8 cellular contexts compared by ENCODE assay signal in the genomic region with DNA sequence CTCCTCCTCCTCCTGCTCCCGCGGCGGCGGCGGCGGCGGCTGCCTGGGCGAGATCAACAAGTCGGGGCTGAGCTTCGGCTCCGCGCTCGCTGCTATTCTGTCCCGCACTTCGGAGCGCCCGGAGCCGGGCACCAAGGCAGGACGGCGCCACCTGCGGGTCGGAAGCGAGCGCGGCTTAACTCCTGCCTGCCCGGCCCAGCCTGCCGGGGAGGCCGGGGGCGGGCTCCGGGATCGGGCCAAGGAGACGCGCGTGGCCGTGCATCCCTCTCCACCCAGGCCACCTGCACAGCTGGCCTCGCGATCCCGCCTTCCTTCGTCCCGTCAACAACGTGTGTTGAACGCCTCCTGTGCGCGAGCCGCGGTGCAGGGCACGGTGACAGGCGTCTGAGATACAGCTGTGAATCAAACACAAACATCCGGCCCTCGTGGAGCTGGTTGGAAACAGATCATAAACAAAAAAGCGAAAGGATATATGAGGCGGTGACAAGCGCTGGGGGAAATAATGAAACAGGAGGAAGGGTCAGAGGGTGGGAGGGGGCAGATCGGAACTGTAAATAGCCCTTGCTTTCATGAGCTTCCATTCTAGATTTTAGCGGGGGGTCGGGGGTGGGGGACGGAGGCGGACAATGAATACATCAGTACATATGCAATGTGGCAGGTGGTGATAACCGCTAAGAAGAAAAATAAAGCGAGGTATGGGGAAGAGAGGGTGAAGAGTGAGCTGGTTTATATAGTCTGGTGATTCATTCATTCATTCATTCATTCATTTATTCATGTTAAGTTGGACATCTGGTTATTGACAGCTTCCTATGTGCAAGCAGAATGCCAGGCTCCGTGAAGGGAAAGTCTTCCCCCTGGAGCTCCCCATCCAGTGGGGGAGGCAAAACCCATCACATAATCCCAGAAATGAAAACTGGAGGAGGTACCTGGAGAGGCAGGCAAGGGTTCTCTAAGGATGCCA. TPM values are rescaled to one million over a fixed set of nuclear protein-coding genes. Genes with fewer than 3 reads are reported as not detected.
DNase-seq lines count a peak whose midpoint lies in the region; ATAC-seq and TF ChIP-seq lines count a peak whose summit lies in the region.

No MANE protein-coding gene starts in this region.

- intact Hi-C loops in CD4-positive, alpha-beta memory T cell (cut with micrococcal nuclease): loop anchor here (1.0 kb wide), 1 partner anchor 150 kb away; no protein-coding TSS in a partner anchor

- TF ChIP-seq POLR2A in erythroblast (IDR thresholded peaks at IDR 0.05; ENCODE audit: low read length): no peak

- peaks cover 0 to 10% (median 4%) of the 10 kb centered on the region in 8 donors for H3K9me3 Mint-ChIP-seq in CD4-positive, alpha-beta memory T cell
- peaks cover 5% of the 10 kb centered on the region for H3K9me3 Mint-ChIP-seq in activated T-cell treated with anti-CD3 and anti-CD28 coated beads, Interleukin-2, amount 50 U/mL, for 4 hours

- H3K9ac ChIP-seq in NT2/D1 (ENCODE audit: insufficient read length, low read depth) (peak overlapping the region; percentile 47), muscle layer of colon (ENCODE audit: low read length) (no peak overlapping the region)

- H3K4me3 Mint-ChIP-seq in CD4-positive, alpha-beta memory T cell: peak overlapping the region; percentile 83 to 91 (median 89)
- H3K4me3 Mint-ChIP-seq in activated T-cell treated with anti-CD3 and anti-CD28 coated beads, Interleukin-2, amount 50 U/mL, for 4 hours: peak overlapping the region; percentile 82

- ATAC-seq in activated T-cell treated with anti-CD3 and anti-CD28 coated beads, Interleukin-2, amount 50 U/mL, for 4 hours: peak; percentile 88 to 91
- ATAC-seq in GM21526 (IDR thresholded peaks at IDR 0.05; ENCODE audit: low FRiP score, unreplicated experiment): no peak

- H3K4me1 ChIP-seq in CD4-positive, alpha-beta memory T cell (ENCODE audit: insufficient read depth, low read length): peaks cover 14% of the 10 kb centered on the region
- peaks cover 6% of the 10 kb centered on the region for H3K4me1 ChIP-seq in NT2/D1 (ENCODE audit: insufficient read depth, insufficient read length)
- H3K4me1 ChIP-seq in muscle layer of colon (ENCODE audit: insufficient read depth, low read length): peaks cover 21% of the 10 kb centered on the region

- peaks cover 21% of the 10 kb centered on the region for H3K27me3 ChIP-seq in CD4-positive, alpha-beta memory T cell (ENCODE audit: insufficient read depth, low read length)
- peaks cover 53% of the 10 kb centered on the region for H3K27me3 ChIP-seq in NT2/D1 (ENCODE audit: insufficient read depth, insufficient read length)
- H3K27me3 ChIP-seq in muscle layer of colon (ENCODE audit: control insufficient read depth in 1 of 2, insufficient read depth in 2 of 2, low read length in 2 of 2): no peaks in the 10 kb centered on the region

- peak; percentile 46 to 60 (median 58) for DNase-seq in CD4-positive, alpha-beta memory T cell
- peak in 51 of 76 experiments; percentile 5 to 74 (median 36) for DNase-seq in HUDEP-2 (lab: John Stamatoyannopoulos, UW; ENCODE audit: unreplicated experiment in 76 of 76)
- peak; percentile 86 for DNase-seq in NT2/D1 (ENCODE audit: low read depth, low spot score)
- DNase-seq in activated T-cell treated with anti-CD3 and anti-CD28 coated beads, Interleukin-2, amount 50 U/mL, for 4 hours: peak; percentile 32
- peak; percentile 61 to 64 for DNase-seq in erythroblast (lab: John Stamatoyannopoulos, UW)
- peak; percentile 53 to 54 for DNase-seq in stimulated activated CD8-positive, alpha-beta memory T cell treated with anti-CD3 and anti-CD28 coated beads, Interleukin-7, amount 100 ng/mL, for 48 hours (ENCODE audit: extremely low read depth in 1 of 2, low read depth in 1 of 2)

- peaks cover 0 to 5% of the 10 kb centered on the region in 2 donors for H3K36me3 Mint-ChIP-seq in CD4-positive, alpha-beta memory T cell
- H3K36me3 Mint-ChIP-seq in activated T-cell treated with anti-CD3 and anti-CD28 coated beads, Interleukin-2, amount 50 U/mL, for 4 hours (ENCODE audit: insufficient read depth): no peaks in the 10 kb centered on the region

- no peak overlapping the region for H3K27ac ChIP-seq in CD4-positive, alpha-beta memory T cell (ENCODE audit: low read depth, low read length)
- no peak overlapping the region for H3K27ac ChIP-seq in muscle layer of colon (ENCODE audit: low read depth, low read length)

- H3K27ac Mint-ChIP-seq in CD4-positive, alpha-beta memory T cell: peak overlapping the region in 4 of 7 donors; percentile 6 to 38 (median 22)

- H3K4me3 ChIP-seq in CD4-positive, alpha-beta memory T cell (ENCODE audit: low read length in 2 of 2): peak overlapping the region in 1 of 2 donors; percentile 44
- peak overlapping the region; percentile 66 for H3K4me3 ChIP-seq in NT2/D1 (ENCODE audit: insufficient read length, low read depth)
- peak overlapping the region; percentile 52 to 73 for H3K4me3 ChIP-seq in muscle layer of colon (ENCODE audit: low read depth in 1 of 2, low read length in 2 of 2)

- CTCF ChIA-PET in CD4-positive, alpha-beta memory T cell (lab: Charles Lee; ENCODE audit: partially characterized antibody): interaction anchor here (0.8 to 2.0 kb wide), 15 partner anchors 8 to 177 kb away, joined by 3 to 9 read pairs (median 3); no protein-coding TSS in a partner anchor

- POLR2A ChIA-PET in CD4-positive, alpha-beta memory T cell (lab: Charles Lee; ENCODE audit: partially characterized antibody): interaction anchor here (0.7 kb wide), 1 partner anchor 345 kb away, joined by 4 read pairs; no protein-coding TSS in a partner anchor

- peaks cover 41 to 55% of the 10 kb centered on the region in 2 donors for H3K27me3 Mint-ChIP-seq in CD4-positive, alpha-beta memory T cell
- H3K27me3 Mint-ChIP-seq in activated T-cell treated with anti-CD3 and anti-CD28 coated beads, Interleukin-2, amount 50 U/mL, for 4 hours (ENCODE audit: low read depth): peaks cover 73% of the 10 kb centered on the region

- H3K36me3 ChIP-seq in CD4-positive, alpha-beta memory T cell (ENCODE audit: insufficient read depth, low read length): no peaks in the 10 kb centered on the region
- H3K36me3 ChIP-seq in NT2/D1 (ENCODE audit: insufficient read depth, insufficient read length, low read length) (no peaks in the 10 kb centered on the region), muscle layer of colon (ENCODE audit: insufficient read depth, low read length) (peaks cover 9% of the 10 kb centered on the region)

- H3K9me3 ChIP-seq in CD4-positive, alpha-beta memory T cell (ENCODE audit: control insufficient read depth in 1 of 2, low read length in 2 of 2): no peaks in the 10 kb centered on the region
- peaks cover 3% of the 10 kb centered on the region; the same call in 1 of the 2 replicates for H3K9me3 ChIP-seq in NT2/D1 (ENCODE audit: insufficient read depth, low read length)
- H3K9me3 ChIP-seq in muscle layer of colon (ENCODE audit: low read length): no peaks in the 10 kb centered on the region

- H3K4me1 Mint-ChIP-seq in CD4-positive, alpha-beta memory T cell: peaks cover 4 to 10% (median 7%) of the 10 kb centered on the region in 4 donors
- H3K4me1 Mint-ChIP-seq in activated T-cell treated with anti-CD3 and anti-CD28 coated beads, Interleukin-2, amount 50 U/mL, for 4 hours (ENCODE audit: low read depth): peaks cover 4% of the 10 kb centered on the region

RNA-seq across cellular contexts. Expression of a gene that starts 2.0 kb away (rescaled TPM):
- total RNA-seq in CD4-positive, alpha-beta memory T cell: not detected
- polyA plus RNA-seq in CD4-positive, alpha-beta memory T cell: under 1 TPM in 1 of 2 donors, not detected in 1; 0.09 TPM
- total RNA-seq in activated T-cell treated with anti-CD3 and anti-CD28 coated beads, Interleukin-2, amount 50 U/mL, for 4 hours: under 1 TPM in 2 of 3 donors, not detected in 1; 0.05 TPM

Comparison
In these comparisons a context has a peak if more than half of its experiments do, and no peak if none do; other contexts are left out.
1. DNase-seq: peak in every context shown above with its lines; median percentile 86 in NT2/D1; 62 in erythroblast; 58 in CD4-positive, alpha-beta memory T cell; 54 in stimulated activated CD8-positive, alpha-beta memory T cell treated with anti-CD3 and anti-CD28 coated beads, Interleukin-7, amount 100 ng/mL, for 48 hours; 36 in HUDEP-2; 32 in activated T-cell treated with anti-CD3 and anti-CD28 coated beads, Interleukin-2, amount 50 U/mL, for 4 hours.